In the genomic region with DNA sequence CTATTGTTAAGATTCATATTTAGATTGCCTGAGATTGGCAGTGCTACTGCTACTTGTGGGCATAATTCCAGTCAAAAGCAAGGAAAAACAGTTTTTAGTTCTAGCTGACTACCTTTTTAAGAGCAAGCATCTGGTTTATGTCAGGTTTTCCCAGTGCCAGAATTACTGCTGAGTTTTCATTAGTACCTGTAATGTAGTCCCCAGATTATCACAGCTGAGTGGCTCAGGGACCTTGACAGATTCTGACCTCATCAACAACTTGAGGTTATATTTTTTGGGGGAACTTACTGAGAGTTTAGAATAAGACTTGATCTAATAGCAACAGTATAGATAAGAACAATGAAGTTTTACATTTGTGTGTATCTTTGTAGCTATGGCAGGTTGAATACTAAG, we compare ENCODE assay signal across 16 cellular contexts. TPM values are rescaled to one million over a fixed set of nuclear protein-coding genes. Genes with fewer than 3 reads are reported as not detected.
DNase-seq lines count a peak whose midpoint lies in the region; ATAC-seq and TF ChIP-seq lines count a peak whose summit lies in the region.
"Had no signal": no experiment of that assay in that cellular context is flagged by ENCODE, and none has a peak within 500 bp of the region (broad histone marks: within the 10 kb centered on the region; RNA-seq: fewer than 3 reads in every experiment).

No MANE protein-coding gene starts in this region.

- H3K9ac ChIP-seq in KMS-11 (no peak overlapping the region), smooth muscle cell (ENCODE audit: low read depth) (peak overlapping the region; percentile 15), trophoblast cell (ENCODE audit: low read length) (no peak overlapping the region)

- no peaks in the 10 kb centered on the region for H4K20me1 ChIP-seq in KMS-11 (ENCODE audit: insufficient read depth)
- no peaks in the 10 kb centered on the region for H4K20me1 ChIP-seq in smooth muscle cell (ENCODE audit: low read depth)

- H3K4me3 Mint-ChIP-seq in T-helper 2 cell treated with Interferon-gamma antibody and Interleukin-4, amounts not matched to agents 5 μg/mL and 100 μg/mL, for 36 hours = peak overlapping the region; percentile 8
- no peak overlapping the region for H3K4me3 Mint-ChIP-seq in effector memory CD8-positive, alpha-beta T cell
- H3K4me3 Mint-ChIP-seq: nephron had no signal

- no peaks in the 10 kb centered on the region for H3K27me3 Mint-ChIP-seq in T-helper 2 cell treated with Interferon-gamma antibody and Interleukin-4, amounts not matched to agents 5 μg/mL and 100 μg/mL, for 36 hours (ENCODE audit: low read depth)
- no peaks in the 10 kb centered on the region for H3K27me3 Mint-ChIP-seq in effector memory CD8-positive, alpha-beta T cell

- H3K27ac ChIP-seq in KMS-11 = no peak overlapping the region; the same call in 1 of the 2 replicates
- H3K27ac ChIP-seq in smooth muscle cell (ENCODE audit: low read depth) = no peak overlapping the region
- H3K27ac ChIP-seq in trophoblast cell (ENCODE audit: low read depth, low read length) = no peak overlapping the region
- H3K27ac ChIP-seq: colonic mucosa, right atrium auricular region had no signal

- H3K4me1 ChIP-seq in KMS-11 (ENCODE audit: low read depth, poor library complexity, severe bottlenecking) (peaks cover 59% of the 10 kb centered on the region), smooth muscle cell (ENCODE audit: low read depth) (no peaks in the 10 kb centered on the region), trophoblast cell (ENCODE audit: control insufficient read depth in 1 of 2, insufficient read depth in 2 of 2, low read length in 2 of 2) (no peaks in the 10 kb centered on the region)

- H2BK12ac ChIP-seq in trophoblast cell (ENCODE audit: low read length) = no peak overlapping the region

- H3K4me3 ChIP-seq in KMS-11 (IDR thresholded peaks at IDR 0.05; ENCODE audit: insufficient read depth, low read depth, low read length) (no peak overlapping the region), smooth muscle cell (no peak overlapping the region), trophoblast cell (ENCODE audit: low read depth, low read length) (no peak overlapping the region)
- H3K4me3 ChIP-seq: colonic mucosa, right atrium auricular region had no signal

- H3K18ac ChIP-seq in trophoblast cell (ENCODE audit: low read length) = no peak overlapping the region

- H3K23ac ChIP-seq in trophoblast cell (ENCODE audit: low read length) = no peak overlapping the region

- H2AK5ac ChIP-seq in trophoblast cell (ENCODE audit: low read length) = no peak overlapping the region

- H2BK120ac ChIP-seq in trophoblast cell (ENCODE audit: insufficient read depth, low read length, poor library complexity) = no peak overlapping the region

- H3K27ac Mint-ChIP-seq in T-helper 2 cell treated with Interferon-gamma antibody and Interleukin-4, amounts not matched to agents 5 μg/mL and 100 μg/mL, for 36 hours = peak overlapping the region; percentile 54
- H3K27ac Mint-ChIP-seq in effector memory CD8-positive, alpha-beta T cell = peak overlapping the region; percentile 46 to 52
- H3K27ac Mint-ChIP-seq: nephron had no signal

- H3K4me2 ChIP-seq in KMS-11 (peak overlapping the region; percentile 25), smooth muscle cell (no peak overlapping the region), trophoblast cell (ENCODE audit: low read length) (no peak overlapping the region)

- H3K79me1 ChIP-seq in trophoblast cell (ENCODE audit: low read length) = no peaks in the 10 kb centered on the region

- H3K9me3 ChIP-seq in smooth muscle cell (replicated peaks; ENCODE audit: low read depth) (no peaks in the 10 kb centered on the region), trophoblast cell (ENCODE audit: insufficient read depth, low read depth, low read length) (no peaks in the 10 kb centered on the region)
- H3K9me3 ChIP-seq: colonic mucosa, right atrium auricular region had no signal

- peaks cover 53% of the 10 kb centered on the region for H3K4me1 Mint-ChIP-seq in T-helper 2 cell treated with Interferon-gamma antibody and Interleukin-4, amounts not matched to agents 5 μg/mL and 100 μg/mL, for 36 hours (ENCODE audit: low read depth)
- peaks cover 11 to 22% of the 10 kb centered on the region in 2 donors for H3K4me1 Mint-ChIP-seq in effector memory CD8-positive, alpha-beta T cell (ENCODE audit: low read depth in 2 of 2)

- no peak overlapping the region for H4K91ac ChIP-seq in trophoblast cell (ENCODE audit: low read depth, low read length)

- no peak overlapping the region for H3K4ac ChIP-seq in trophoblast cell (ENCODE audit: low read depth, low read length)

- peaks cover 10% of the 10 kb centered on the region for H3F3A ChIP-seq in smooth muscle cell (ENCODE audit: low read depth)

- H3K79me2 ChIP-seq in KMS-11 (ENCODE audit: insufficient read depth, low read depth) (no peaks in the 10 kb centered on the region), smooth muscle cell (ENCODE audit: low read depth) (peaks cover 9% of the 10 kb centered on the region), trophoblast cell (ENCODE audit: control insufficient read depth, insufficient read depth, low read length, poor library complexity) (no peaks in the 10 kb centered on the region)

- DNase-seq in T-helper 2 cell treated with Interferon-gamma antibody and Interleukin-4, amounts not matched to agents 5 μg/mL and 100 μg/mL, for 36 hours (ENCODE audit: low spot score) = no peak
- DNase-seq in T-helper 2 cell = no peak
- DNase-seq in effector memory CD8-positive, alpha-beta T cell = no peak
- DNase-seq in smooth muscle cell (lab: John Stamatoyannopoulos, UW; ENCODE audit: unreplicated experiment) = no peak
- DNase-seq in trophoblast cell = no peak
- DNase-seq: activated CD8-positive, alpha-beta memory T cell treated with anti-CD3 and anti-CD28 coated beads, Interleukin-2, amount 50 U/mL, for 4 hours; colonic mucosa; left colon; NCI-H2107; SHP77; stimulated activated naive CD8-positive, alpha-beta T cell treated with anti-CD3 and anti-CD28 coated beads, Interleukin-15, Interleukin-2, amounts not matched to agents 100 U/mL and 50 U/mL, for 24 hours had no signal

- no peak overlapping the region for H2BK5ac ChIP-seq in trophoblast cell (ENCODE audit: low read depth, low read length, poor library complexity)

- H2AFZ ChIP-seq in KMS-11 (ENCODE audit: low read depth) (no peak overlapping the region), smooth muscle cell (ENCODE audit: low read depth) (no peak overlapping the region), trophoblast cell (ENCODE audit: insufficient read depth, low read length, poor library complexity) (no peak overlapping the region)

- peaks cover 21% of the 10 kb centered on the region for H3K36me3 Mint-ChIP-seq in T-helper 2 cell treated with Interferon-gamma antibody and Interleukin-4, amounts not matched to agents 5 μg/mL and 100 μg/mL, for 36 hours (ENCODE audit: low read depth)
- peaks cover 15% of the 10 kb centered on the region for H3K36me3 Mint-ChIP-seq in effector memory CD8-positive, alpha-beta T cell (ENCODE audit: insufficient read depth)

- H4K12ac ChIP-seq in trophoblast cell (ENCODE audit: low read depth, low read length) = no peak overlapping the region

- H3K36me3 ChIP-seq in KMS-11 (ENCODE audit: insufficient read depth) (no peaks in the 10 kb centered on the region), smooth muscle cell (ENCODE audit: low read depth) (peaks cover 4% of the 10 kb centered on the region), trophoblast cell (ENCODE audit: control insufficient read depth in 1 of 2, insufficient read depth in 2 of 2, low read length in 2 of 2) (no peaks in the 10 kb centered on the region)
- H3K36me3 ChIP-seq: colonic mucosa, right atrium auricular region had no signal

- H3K14ac ChIP-seq in trophoblast cell (ENCODE audit: low read length) = no peak overlapping the region

- H3K27me3 ChIP-seq in KMS-11 (ENCODE audit: insufficient read depth, low read depth) (no peaks in the 10 kb centered on the region), smooth muscle cell (ENCODE audit: low read depth) (no peaks in the 10 kb centered on the region), trophoblast cell (ENCODE audit: insufficient read depth, low read length) (no peaks in the 10 kb centered on the region)
- H3K27me3 ChIP-seq: colonic mucosa, right atrium auricular region had no signal

- peak; percentile 18 for ATAC-seq in effector memory CD8-positive, alpha-beta T cell (replicated peaks)
- ATAC-seq in GM19397 (IDR thresholded peaks at IDR 0.05; ENCODE audit: unreplicated experiment) (no peak), GM18907 (IDR thresholded peaks at IDR 0.05; ENCODE audit: unreplicated experiment) (no peak)
- ATAC-seq: left colon; stimulated activated naive CD8-positive, alpha-beta T cell treated with anti-CD3 and anti-CD28 coated beads, Interleukin-15, Interleukin-2, amounts not matched to agents 100 U/mL and 50 U/mL, for 24 hours had no signal

- peaks cover 3% of the 10 kb centered on the region for H3K9me3 Mint-ChIP-seq in T-helper 2 cell treated with Interferon-gamma antibody and Interleukin-4, amounts not matched to agents 5 μg/mL and 100 μg/mL, for 36 hours
- H3K9me3 Mint-ChIP-seq in effector memory CD8-positive, alpha-beta T cell = no peaks in the 10 kb centered on the region
- H3K9me3 Mint-ChIP-seq: nephron had no signal

- no peak overlapping the region for H4K8ac ChIP-seq in trophoblast cell (ENCODE audit: low read depth, low read length)

- TF ChIP-seq CTCF in KMS-11 (conservative IDR thresholded peaks at IDR 0.05; ENCODE audit: low read depth, low read length) (no peak), smooth muscle cell (IDR thresholded peaks at IDR 0.05; ENCODE audit: borderline replicate concordance, insufficient read depth, poor library complexity, severe bottlenecking) (no peak)

RNA-seq across cellular contexts. Expression of a gene that starts 31.0 kb away (rescaled TPM):
- total RNA-seq in smooth muscle cell = 8.6 and 10.2 TPM in 2 replicates
- polyA plus RNA-seq in smooth muscle cell = 5.6 and 7.0 TPM in 2 replicates
- polyA plus RNA-seq in trophoblast cell (2013) = 4.8 and 5.1 TPM in 2 replicates

RNA-seq across cellular contexts. Expression of a gene that starts 39.3 kb away (rescaled TPM):
- total RNA-seq in smooth muscle cell = 236 and 307 TPM in 2 replicates
- 269 and 306 TPM in 2 replicates for polyA plus RNA-seq in smooth muscle cell
- polyA plus RNA-seq in trophoblast cell (2013) = 5.7 and 6.0 TPM in 2 replicates
